10 cellular contexts compared by ENCODE assay signal in the genomic region with DNA sequence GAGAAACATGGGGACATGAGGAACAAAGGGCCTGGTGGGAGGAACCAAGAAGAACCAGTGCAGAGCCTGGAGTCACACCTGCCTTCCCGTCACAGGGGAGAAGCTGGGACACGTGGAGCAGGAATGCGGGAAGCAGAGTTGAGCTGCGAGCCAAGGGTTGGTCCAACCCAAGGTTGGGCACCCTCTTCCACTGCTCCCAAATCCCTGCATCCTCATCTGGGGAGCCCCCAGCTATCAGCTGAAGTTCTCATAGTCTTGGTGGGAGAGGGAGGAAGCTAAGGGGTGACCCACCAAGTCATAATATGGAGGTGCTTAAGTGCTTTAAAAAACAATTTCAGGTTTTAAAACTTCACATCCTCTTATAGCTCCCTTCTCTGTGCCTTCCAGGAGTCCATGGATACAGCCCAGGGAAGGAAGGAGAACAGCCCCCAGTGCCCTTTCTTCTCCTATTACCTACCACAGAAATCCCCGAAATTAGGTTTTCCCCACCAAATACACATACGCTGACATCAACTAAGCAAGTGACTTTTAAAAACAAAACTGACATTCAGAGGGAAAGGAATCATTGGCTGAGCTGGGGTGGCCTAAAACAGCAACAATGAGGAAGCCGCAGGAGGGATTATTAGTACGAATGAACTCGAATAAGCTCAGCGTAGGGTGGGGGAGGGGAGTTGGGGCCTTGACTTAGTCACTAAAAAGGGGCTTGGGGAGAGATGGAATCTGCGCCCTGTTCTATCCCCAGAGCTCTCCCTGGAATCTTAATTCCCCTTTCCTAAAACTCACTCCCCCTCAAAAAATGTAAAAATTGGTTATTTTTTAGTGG. TPM values are rescaled to one million over a fixed set of nuclear protein-coding genes. Genes with fewer than 3 reads are reported as not detected.
A peak's percentile ranks its signal among the peaks of the same experiment; 100 is the strongest.
DNase-seq lines count a peak whose midpoint lies in the region; ATAC-seq, FAIRE-seq and TF ChIP-seq lines count a peak whose summit lies in the region.
"Had no signal": no experiment of that assay in that cellular context is flagged by ENCODE, and none has a peak within 500 bp of the region (broad histone marks: within the 10 kb centered on the region; RNA-seq: fewer than 3 reads in every experiment).

No MANE protein-coding gene starts in this region.

- H3K9ac ChIP-seq in astrocyte (ENCODE audit: low read length) (peak overlapping the region; percentile 43), muscle layer of colon (ENCODE audit: low read length) (no peak overlapping the region)

- H3K27me3 Mint-ChIP-seq in astrocyte (ENCODE audit: low read depth, unreplicated experiment), result no peaks in the 10 kb centered on the region

- WGBS in thyroid gland, 2 donors, result 75 to 80% methylated on average over 11 of the region's 11 CpGs

- no peak overlapping the region for H3K4me3 ChIP-seq in AG04450 (ENCODE audit: low read depth, low read length)
- H3K4me3 ChIP-seq in H7 (ENCODE audit: insufficient read depth, low read depth, low read length), result no peak overlapping the region
- H3K4me3 ChIP-seq in astrocyte (ENCODE audit: insufficient read depth, low read depth, low read length), result no peak overlapping the region
- H3K4me3 ChIP-seq in muscle layer of colon (ENCODE audit: low read depth in 1 of 2, low read length in 2 of 2), result peak overlapping the region in 1 of 2 donors; percentile 14
- no peak overlapping the region for H3K4me3 ChIP-seq in thyroid gland (replicated peaks in 1 of 3)
- H3K4me3 ChIP-seq in dorsolateral prefrontal cortex, result no peak overlapping the region

- no peak for TF ChIP-seq CTCF in AG04450 (IDR thresholded peaks at IDR 0.05; ENCODE audit: low read depth, low read length)
- TF ChIP-seq CTCF in astrocyte (IDR thresholded peaks at IDR 0.05; ENCODE audit: insufficient read depth, low read depth, low read length), result no peak
- no peak for TF ChIP-seq CTCF in thyroid gland (IDR thresholded peaks at IDR 0.05)
- no peak for TF ChIP-seq CTCF in dorsolateral prefrontal cortex (IDR thresholded peaks at IDR 0.05 in 54 of 56, conservative IDR thresholded peaks at IDR 0.05 in 2 of 56; ENCODE audit: low read depth in 1 of 56, partially characterized antibody in 56 of 56)

- H3K79me2 ChIP-seq in astrocyte (ENCODE audit: insufficient read depth, low read length), result peaks cover 44% of the 10 kb centered on the region

- POLR2A ChIA-PET in AG04450 (lab: Yijun Ruan, JAX), result interaction anchor here (0.5 to 2.5 kb wide), 14 partner anchors 11 to 1358 kb away, joined by 3 to 18 read pairs (median 4); a partner anchor contains a TSS

- no peak for TF ChIP-seq POLR2A in thyroid gland (IDR thresholded peaks at IDR 0.05)

- H4K20me1 ChIP-seq in astrocyte (ENCODE audit: insufficient read depth, low read length), result peaks cover 76% of the 10 kb centered on the region

- H3K9me3 Mint-ChIP-seq in astrocyte (ENCODE audit: unreplicated experiment), result no peaks in the 10 kb centered on the region

- CTCF ChIA-PET in AG04450 (lab: Charles Lee), result interaction anchor here (0.6 to 1.8 kb wide), 6 partner anchors 11 to 44 kb away, joined by 3 to 9 read pairs (median 4); a partner anchor contains a TSS

- H3K27me3 ChIP-seq in AG04450 (ENCODE audit: control insufficient read depth, insufficient read depth, low read length) (no peaks in the 10 kb centered on the region), H7 (ENCODE audit: control insufficient read depth, insufficient read depth, low read length) (no peaks in the 10 kb centered on the region), astrocyte (ENCODE audit: insufficient read depth, low read length) (no peaks in the 10 kb centered on the region), muscle layer of colon (ENCODE audit: control insufficient read depth in 1 of 2, insufficient read depth in 2 of 2, low read length in 2 of 2) (no peaks in the 10 kb centered on the region), thyroid gland (no peaks in the 10 kb centered on the region), dorsolateral prefrontal cortex (no peaks in the 10 kb centered on the region)

- no peak for ATAC-seq in GM21576 (IDR thresholded peaks at IDR 0.05; ENCODE audit: unreplicated experiment)

- peak overlapping the region; percentile 99 for H3K4me2 ChIP-seq in astrocyte (ENCODE audit: low read length)

- peak overlapping the region; percentile 12 for H3K27ac ChIP-seq in AG04450 (ENCODE audit: low read depth, low read length)
- no peak overlapping the region for H3K27ac ChIP-seq in astrocyte (ENCODE audit: low read depth, low read length)
- peak overlapping the region; percentile 66 for H3K27ac ChIP-seq in muscle layer of colon (ENCODE audit: low read depth, low read length)
- no peak overlapping the region for H3K27ac ChIP-seq in thyroid gland
- peak overlapping the region in 14 of 59 donors; percentile 1 to 96 (median 27) for H3K27ac ChIP-seq in dorsolateral prefrontal cortex

- no peaks in the 10 kb centered on the region for H3K9me3 ChIP-seq in AG04450 (ENCODE audit: control insufficient read depth, insufficient read depth, low read length)
- no peaks in the 10 kb centered on the region for H3K9me3 ChIP-seq in astrocyte (ENCODE audit: insufficient read depth, low read depth, low read length)
- H3K9me3 ChIP-seq in muscle layer of colon (ENCODE audit: low read length), result no peaks in the 10 kb centered on the region
- H3K9me3 ChIP-seq in thyroid gland, result no peaks in the 10 kb centered on the region

- H3K36me3 Mint-ChIP-seq in astrocyte (ENCODE audit: low read depth, unreplicated experiment), result peaks cover 45% of the 10 kb centered on the region

- H3K4me1 Mint-ChIP-seq in astrocyte (ENCODE audit: low read depth, unreplicated experiment), result peaks cover 12% of the 10 kb centered on the region

- FAIRE-seq in astrocyte (lab: Jason Lieb, UNC), result no peak

- peak overlapping the region; percentile 91 for H3K4me3 Mint-ChIP-seq in astrocyte (ENCODE audit: unreplicated experiment)

- H3K27ac Mint-ChIP-seq in astrocyte (ENCODE audit: unreplicated experiment), result no peak overlapping the region

- no peak overlapping the region for H2AFZ ChIP-seq in astrocyte (ENCODE audit: low read depth, low read length)

- DNase-seq in AG04450 (ENCODE audit: low read depth, low spot score) (no peak), H7 (peak; percentile 52), astrocyte (ENCODE audit: low read depth) (no peak), thyroid gland (no peak), dorsolateral prefrontal cortex (no peak), NCI-H1694 (lab: John Stamatoyannopoulos, UW) (no peak)
- DNase-seq: DMS79 treated with DMSO at 0.1 percent for 48 hours, NCI-H226 had no signal

- H3K4me1 ChIP-seq in astrocyte (ENCODE audit: insufficient read depth, low read length), result peaks cover 23% of the 10 kb centered on the region
- peaks cover 36% of the 10 kb centered on the region for H3K4me1 ChIP-seq in muscle layer of colon (ENCODE audit: insufficient read depth, low read length)
- H3K4me1 ChIP-seq in thyroid gland, result peaks cover 19 to 22% of the 10 kb centered on the region in 2 donors

- intact Hi-C loops in thyroid gland (cut with DNase I) (no loop called here), dorsolateral prefrontal cortex (cut with DNase I) (loop anchor here in 1 of 2 donors (5.0 kb wide), 1 partner anchor 35 kb away; a partner anchor contains a TSS)

- H3K36me3 ChIP-seq in H7 (replicated peaks; ENCODE audit: control insufficient read depth, insufficient read depth, low read length) (peaks cover 52% of the 10 kb centered on the region), astrocyte (ENCODE audit: insufficient read depth, low read length) (peaks cover 47% of the 10 kb centered on the region), muscle layer of colon (ENCODE audit: insufficient read depth, low read length) (peaks cover 65% of the 10 kb centered on the region), thyroid gland (peaks cover 77 to 78% of the 10 kb centered on the region in 2 donors)

RNA-seq across cellular contexts. Expression of a gene that starts 4.5 kb away (rescaled TPM):
- polyA plus RNA-seq in AG04450 (2011; rRNA removed), result 5,661 and 5,957 TPM in 2 replicates
- polyA minus RNA-seq in AG04450 (2011; rRNA and poly(A)+ RNA removed), result 1,789 and 1,916 TPM in 2 replicates
- total RNA-seq in H7 (2014; rRNA removed; shearing (Covaris generic)), result 941 and 1,248 TPM in 2 replicates
- total RNA-seq in astrocyte, result 2,485 and 2,685 TPM in 2 replicates
- total RNA-seq in thyroid gland, result 1,000 to 10,000 TPM; 1,110 to 2,359 (median 1,915) TPM
- 100 to 1,000 TPM; 295 to 716 (median 377) TPM for total RNA-seq in dorsolateral prefrontal cortex

RNA-seq across cellular contexts. Expression of a gene that starts 10.3 kb away (rescaled TPM):
- 118 and 124 TPM in 2 replicates for polyA plus RNA-seq in AG04450 (2011; rRNA removed)
- polyA minus RNA-seq in AG04450 (2011; rRNA and poly(A)+ RNA removed), result 51.2 and 67.1 TPM in 2 replicates
- 118 and 129 TPM in 2 replicates for total RNA-seq in H7 (2014; rRNA removed; shearing (Covaris generic))
- total RNA-seq in astrocyte (110 and 118 TPM in 2 replicates), thyroid gland (100 to 1,000 TPM in 1 of 4 donors, 10 to 100 TPM in 3; 33.4 to 115 (median 48.1) TPM), dorsolateral prefrontal cortex (100 to 1,000 TPM in 116 of 120 experiments, 10 to 100 TPM in 4; 75.7 to 236 (median 160) TPM)

RNA-seq across cellular contexts. Expression of a gene that starts 26.6 kb away (rescaled TPM):
- 90.2 and 101 TPM in 2 replicates for polyA plus RNA-seq in AG04450 (2011; rRNA removed)
- 167 and 171 TPM in 2 replicates for polyA minus RNA-seq in AG04450 (2011; rRNA and poly(A)+ RNA removed)
- 20.0 and 27.5 TPM in 2 replicates for total RNA-seq in H7 (2014; rRNA removed; shearing (Covaris generic))
- 57.5 and 57.6 TPM in 2 replicates for total RNA-seq in astrocyte
- total RNA-seq in thyroid gland, result 100 to 1,000 TPM in 1 of 4 donors, 10 to 100 TPM in 3; 76.5 to 101 (median 83.0) TPM
- 100 to 1,000 TPM; 144 to 252 (median 196) TPM for total RNA-seq in dorsolateral prefrontal cortex

RNA-seq across cellular contexts. Expression of a gene that starts 34.6 kb away (rescaled TPM):
- 127 and 140 TPM in 2 replicates for polyA plus RNA-seq in AG04450 (2011; rRNA removed)
- 246 and 296 TPM in 2 replicates for polyA minus RNA-seq in AG04450 (2011; rRNA and poly(A)+ RNA removed)
- 120 and 127 TPM in 2 replicates for total RNA-seq in H7 (2014; rRNA removed; shearing (Covaris generic))
- total RNA-seq in astrocyte (138 and 142 TPM in 2 replicates), thyroid gland (10 to 100 TPM; 60.6 to 84.7 (median 68.7) TPM), dorsolateral prefrontal cortex (10 to 100 TPM; 32.5 to 86.2 (median 56.5) TPM)

RNA-seq across cellular contexts. Expression of a gene that starts 44.6 kb away (rescaled TPM):
- polyA plus RNA-seq in AG04450 (2011; rRNA removed), result 1.5 and 1.9 TPM in 2 replicates
- 6.9 and 8.0 TPM in 2 replicates for polyA minus RNA-seq in AG04450 (2011; rRNA and poly(A)+ RNA removed)
- total RNA-seq in H7 (2014; rRNA removed; shearing (Covaris generic)), result 8.2 and 11.3 TPM in 2 replicates
- total RNA-seq in astrocyte, result 4.1 and 4.2 TPM in 2 replicates
- 1 to 10 TPM; 4.7 to 7.7 (median 5.6) TPM for total RNA-seq in thyroid gland
- 10 to 100 TPM in 25 of 120 experiments, 1 to 10 TPM in 95; 4.3 to 14.7 (median 8.4) TPM for total RNA-seq in dorsolateral prefrontal cortex

Comparison
In these comparisons a context has a peak if more than half of its experiments do, and no peak if none do; other contexts are left out.
1. H3K27ac ChIP-seq: peak in AG04450 (single experiment) and muscle layer of colon (single experiment); none in astrocyte (single experiment) and thyroid gland (0 of 3).